15 cellular contexts compared by ENCODE assay signal in the genomic region with DNA sequence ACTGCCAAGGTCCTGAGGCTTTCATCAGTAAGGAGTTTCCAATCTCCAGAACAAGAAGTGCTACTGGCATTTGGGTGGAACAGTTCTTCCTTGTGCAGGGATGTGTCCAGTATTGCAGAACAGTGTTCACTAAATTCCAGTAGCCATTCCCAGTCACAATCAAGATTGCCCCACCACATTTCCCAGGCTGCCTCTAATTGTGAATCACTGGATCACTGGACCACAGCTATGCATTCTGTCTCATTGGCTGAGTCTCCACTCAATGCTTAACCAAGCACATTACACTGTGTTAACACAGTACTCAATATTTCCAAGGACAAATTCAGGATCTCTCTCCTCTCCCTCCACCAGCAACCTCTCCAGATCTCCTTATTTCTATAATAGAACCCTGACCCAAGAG.
DNase-seq lines count a peak whose midpoint lies in the region; TF ChIP-seq lines count a peak whose summit lies in the region.
"Had no signal": no experiment of that assay in that cellular context is flagged by ENCODE, and none has a peak within 500 bp of the region (broad histone marks: within the 10 kb centered on the region; RNA-seq: fewer than 3 reads in every experiment).

No MANE protein-coding gene starts in this region.

- no peak for TF ChIP-seq CTCF in AG04449 (IDR thresholded peaks at IDR 0.05; ENCODE audit: insufficient read depth, low read length, missing control alignments)
- TF ChIP-seq CTCF in astrocyte of the spinal cord (IDR thresholded peaks at IDR 0.05; ENCODE audit: low read depth, low read length) = no peak

- DNase-seq in AG04449 (ENCODE audit: low read depth, low spot score) = peak; percentile 77
- DNase-seq in HCEC 1CT = peak; percentile 78
- peak; percentile 57 for DNase-seq in astrocyte of the spinal cord (ENCODE audit: low read depth, low spot score)
- DNase-seq in iris pigment epithelial cell (ENCODE audit: low read depth) = peak; percentile 80
- DNase-seq in erythroblast (lab: John Stamatoyannopoulos, UW) = no peak
- no peak for DNase-seq in effector CD8-positive, alpha-beta T cell (lab: John Stamatoyannopoulos, UW)
- no peak for DNase-seq in OCI-M2 (lab: John Stamatoyannopoulos, UW; ENCODE audit: unreplicated experiment)
- no peak for DNase-seq in NCI-H526 treated with DMSO at 0.1 percent for 48 hours (lab: John Stamatoyannopoulos, UW)
- DNase-seq: activated B cell treated with CpG ODN at 0.5 μM for 24 hours, cortex of kidney, DND-41, islet precursor cell, OCI-M1, SW 1271 had no signal

- in situ Hi-C loops in astrocyte of the spinal cord (cut with HindIII; ENCODE audit: low sequenced_read_pairs) = no loop called here

- no peak overlapping the region for H3K4me3 ChIP-seq in AG04449 (ENCODE audit: low read depth, low read length)
- no peak overlapping the region for H3K4me3 ChIP-seq in astrocyte of the spinal cord (ENCODE audit: low read depth, low read length)
- H3K4me3 ChIP-seq: gastroesophageal sphincter had no signal

- TF ChIP-seq POLR2A in erythroblast (IDR thresholded peaks at IDR 0.05; ENCODE audit: low read length) = no peak

- CTCF ChIA-PET in AG04449 (lab: Yijun Ruan, JAX) = interaction anchor here (0.7 to 1.2 kb wide), 4 partner anchors 13 to 181 kb away, joined by 3 read pairs; no protein-coding TSS in a partner anchor

- POLR2A ChIA-PET in AG04449 (lab: Yijun Ruan, JAX) = interaction anchor here (0.6 kb wide), 1 partner anchor 246 kb away, joined by 3 read pairs; no protein-coding TSS in a partner anchor

Comparison
In these comparisons a context has a peak if more than half of its experiments do, and no peak if none do; other contexts are left out.
1. DNase-seq: peak in AG04449 (single experiment), HCEC 1CT (single experiment), astrocyte of the spinal cord (single experiment) and iris pigment epithelial cell (single experiment); none in erythroblast (0 of 2), effector CD8-positive, alpha-beta T cell (single experiment), OCI-M2 (single experiment) and NCI-H526 treated with DMSO at 0.1 percent for 48 hours (single experiment).